ENCODE assay signal across 1 cellular context in the genomic region with DNA sequence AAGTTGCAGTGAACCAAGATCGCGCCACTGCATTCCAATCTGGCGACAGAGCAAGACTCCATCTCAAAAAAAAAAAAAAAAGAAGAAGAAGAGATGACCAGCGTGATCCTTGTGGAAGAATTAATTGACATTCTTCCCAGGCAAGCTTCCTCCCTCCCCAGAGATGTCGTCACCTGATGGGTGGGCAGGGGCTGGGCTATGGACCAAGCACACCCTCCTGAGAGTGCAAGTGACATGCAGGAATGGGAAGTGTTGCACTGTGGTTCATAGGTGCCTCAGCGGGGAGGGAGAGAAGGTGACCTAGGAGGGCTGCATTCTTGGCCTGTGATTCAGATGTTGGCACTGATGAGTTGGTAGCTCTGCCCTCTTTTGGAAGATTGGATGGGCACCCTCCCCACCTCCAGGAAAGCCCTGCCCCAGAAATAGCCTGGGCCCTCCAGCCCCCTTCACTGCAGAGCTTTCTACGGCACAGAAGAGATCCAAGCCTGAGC.
TF ChIP-seq lines count a peak whose summit lies in the region.

No MANE protein-coding gene starts in this region.

TF ChIP-seq in HepG2, 621 proteins besides CTCF, POLR2A, EP300 and RAD21 (continued from another document):
- TF ChIP-seq ZFX (CRISPR knock-in tag; IDR thresholded peaks at IDR 0.05; ENCODE audit: low read depth) = no peak
- no peak for TF ChIP-seq ZNF747 (CRISPR knock-in tag; IDR thresholded peaks at IDR 0.05; ENCODE audit: borderline replicate concordance)
